In genomic region chr17:17445925-17446665, GRCh38 we compare ENCODE assay signal across 9 cellular contexts. TPM values are rescaled to one million over a fixed set of nuclear protein-coding genes. Genes with fewer than 3 reads are reported as not detected.
DNase-seq lines count a peak whose midpoint lies in the region; ATAC-seq and TF ChIP-seq lines count a peak whose summit lies in the region.
"Had no signal": no experiment of that assay in that cellular context is flagged by ENCODE, and none has a peak within 500 bp of the region (broad histone marks: within the 10 kb centered on the region; RNA-seq: fewer than 3 reads in every experiment).

No MANE protein-coding gene starts in this region.

- no peak for TF ChIP-seq CTCF in RWPE2 (IDR thresholded peaks at IDR 0.05; ENCODE audit: poor library complexity, severe bottlenecking)
- no peak for TF ChIP-seq CTCF in gastroesophageal sphincter (IDR thresholded peaks at IDR 0.05)
- TF ChIP-seq CTCF in stomach (IDR thresholded peaks at IDR 0.05) = no peak

- H3K4me1 ChIP-seq in RWPE2 (ENCODE audit: insufficient read depth, poor library complexity, severe bottlenecking) = peaks cover 14% of the 10 kb centered on the region
- no peaks in the 10 kb centered on the region for H3K4me1 ChIP-seq in gastroesophageal sphincter
- H3K4me1 ChIP-seq in stomach = peaks cover 7 to 25% (median 22%) of the 10 kb centered on the region in 4 donors

- peak overlapping the region; percentile 15 for H3K27ac ChIP-seq in RWPE2 (ENCODE audit: poor library complexity, severe bottlenecking)
- H3K27ac ChIP-seq in gastroesophageal sphincter = no peak overlapping the region
- peak overlapping the region; percentile 49 to 83 (median 64) for H3K27ac ChIP-seq in stomach
- H3K27ac ChIP-seq: cardiac muscle cell had no signal

- ATAC-seq in RWPE2 (ENCODE audit: low read depth) (peak; percentile 87), gastroesophageal sphincter (peak; percentile 68), HG03342 (IDR thresholded peaks at IDR 0.05; ENCODE audit: unreplicated experiment) (no peak), GM21447 (IDR thresholded peaks at IDR 0.05; ENCODE audit: unreplicated experiment) (no peak)

- H3K9me3 ChIP-seq in RWPE2 (ENCODE audit: severe bottlenecking) (peaks cover 2% of the 10 kb centered on the region), gastroesophageal sphincter (no peaks in the 10 kb centered on the region), stomach (no peaks in the 10 kb centered on the region)

- H3K36me3 ChIP-seq in RWPE2 (ENCODE audit: low read depth) (no peaks in the 10 kb centered on the region), gastroesophageal sphincter (no peaks in the 10 kb centered on the region), stomach (no peaks in the 10 kb centered on the region)
- H3K36me3 ChIP-seq: cardiac muscle cell had no signal

- DNase-seq in H4 (ENCODE audit: low spot score) (peak; percentile 97), RWPE2 (ENCODE audit: low spot score) (no peak), stomach (peak; percentile 83), mesenteric fat pad (ENCODE audit: low spot score) (no peak), D341Med (ENCODE audit: low spot score) (no peak)

- TF ChIP-seq EP300 in gastroesophageal sphincter (IDR thresholded peaks at IDR 0.05) (no peak), stomach (IDR thresholded peaks at IDR 0.05) (no peak)

- intact Hi-C loops in stomach (cut with DNase I; ENCODE audit: low total_unique reads) = no loop called here

- WGBS in gastroesophageal sphincter (ENCODE audit: low coverage in 1 of 2), 2 donors = 48 to 58% methylated on average over 6 to 8 of the region's 12 CpGs
- WGBS in stomach, 5 donors = 28 to 44% (median 36%) methylated on average over 12 of the region's 12 CpGs

- H3K4me3 ChIP-seq in RWPE2 (ENCODE audit: severe bottlenecking) (no peak overlapping the region), gastroesophageal sphincter (no peak overlapping the region), stomach (no peak overlapping the region)
- H3K4me3 ChIP-seq: cardiac muscle cell had no signal

- TF ChIP-seq POLR2A in gastroesophageal sphincter (IDR thresholded peaks at IDR 0.05) (no peak), stomach (IDR thresholded peaks at IDR 0.05) (no peak)

- H3K27me3 ChIP-seq in RWPE2 (ENCODE audit: insufficient read depth, poor library complexity, severe bottlenecking) (no peaks in the 10 kb centered on the region), gastroesophageal sphincter (peaks cover 8% of the 10 kb centered on the region), stomach (no peaks in the 10 kb centered on the region)
- H3K27me3 ChIP-seq: cardiac muscle cell had no signal

RNA-seq across cellular contexts. Expression of gene MED9, which starts 30.7 kb away (rescaled TPM):
- total RNA-seq in H4 (2014; rRNA removed; shearing (Covaris generic)) = 11.9 and 17.5 TPM in 2 replicates
- total RNA-seq in gastroesophageal sphincter = 10 to 100 TPM in 3 of 4 donors, 1 to 10 TPM in 1; 9.1 to 19.5 (median 16.6) TPM
- 10 to 100 TPM in 2 of 5 donors, 1 to 10 TPM in 3; 2.9 to 14.5 (median 6.7) TPM for total RNA-seq in stomach
- polyA plus RNA-seq in stomach = 10 to 100 TPM; 11.2 to 14.1 (median 12.3) TPM
- total RNA-seq in mesenteric fat pad = 11.4 TPM

RNA-seq across cellular contexts. Expression of gene RASD1, which starts 50.1 kb away (rescaled TPM):
- not detected in 2 replicates for total RNA-seq in H4 (2014; rRNA removed; shearing (Covaris generic))
- total RNA-seq in gastroesophageal sphincter (10 to 100 TPM in 1 of 4 donors, 1 to 10 TPM in 3; 2.6 to 24.6 (median 5.1) TPM), stomach (10 to 100 TPM in 4 of 5 donors, 1 to 10 TPM in 1; 3.7 to 72.9 (median 25.0) TPM), mesenteric fat pad (254 TPM)
- polyA plus RNA-seq in stomach = 10 to 100 TPM in 2 of 3 donors, 1 to 10 TPM in 1; 9.5 to 15.0 (median 10.7) TPM

Comparison
In these comparisons a context has a peak if more than half of its experiments do, and no peak if none do; other contexts are left out.
1. DNase-seq: peak in H4 (single experiment) and stomach (single experiment); none in RWPE2 (single experiment), mesenteric fat pad (single experiment) and D341Med (single experiment).
2. ATAC-seq: peak in RWPE2 (single experiment) and gastroesophageal sphincter (single experiment); none in HG03342 (single experiment) and GM21447 (single experiment).
3. H3K27ac ChIP-seq: peak in RWPE2 (single experiment) and stomach (5 of 5); none in gastroesophageal sphincter (0 of 4).